In genomic region chr20:47620808-47621805, GRCh38 we compare ENCODE assay signal across 8 cellular contexts.
DNase-seq lines count a peak whose midpoint lies in the region; ATAC-seq, FAIRE-seq and TF ChIP-seq lines count a peak whose summit lies in the region.

No MANE protein-coding gene starts in this region.

- peaks cover 28% of the 10 kb centered on the region for H3K36me3 Mint-ChIP-seq in activated T-helper 1 cell treated with anti-CD3 and anti-CD28 coated beads, Interleukin-12 subunit alpha, Interleukin-12 subunit beta, Interleukin-2, Interleukin-4 antibody, amounts not matched to agents 30 ng/mL and 10 ng/mL and 1 ng/mL, durations not matched to agents 14 hours and 24 hours and 36 hours (ENCODE audit: low read depth)

- peak in 4 of 8 donors; percentile 49 to 64 (median 54) for ATAC-seq in heart right ventricle
- no peak for ATAC-seq in HG02885 (IDR thresholded peaks at IDR 0.05; ENCODE audit: poor library complexity, unreplicated experiment)

- no peak overlapping the region for H3K4me3 Mint-ChIP-seq in activated T-helper 1 cell treated with anti-CD3 and anti-CD28 coated beads, Interleukin-12 subunit alpha, Interleukin-12 subunit beta, Interleukin-2, Interleukin-4 antibody, amounts not matched to agents 30 ng/mL and 10 ng/mL and 1 ng/mL, durations not matched to agents 14 hours and 24 hours and 36 hours

- H3K4me3 ChIP-seq in AG10803 (ENCODE audit: low read length), result no peak overlapping the region
- no peak overlapping the region for H3K4me3 ChIP-seq in heart right ventricle
- H3K4me3 ChIP-seq in small intestine (ENCODE audit: low read depth in 1 of 2, low read length in 2 of 2), result no peak overlapping the region

- H3K4me1 ChIP-seq in heart right ventricle (peaks cover 0 to 33% (median 13%) of the 10 kb centered on the region in 9 donors), small intestine (ENCODE audit: control insufficient read depth in 2 of 2, insufficient read depth in 1 of 2, low read depth in 1 of 2, low read length in 1 of 2) (no peaks in the 10 kb centered on the region)

- H3K27me3 ChIP-seq in heart right ventricle, result no peaks in the 10 kb centered on the region
- H3K27me3 ChIP-seq in small intestine (ENCODE audit: control insufficient read depth in 2 of 2, insufficient read depth in 2 of 2, low read length in 2 of 2), result no peaks in the 10 kb centered on the region

- H3K9me3 ChIP-seq in heart right ventricle (no peaks in the 10 kb centered on the region), small intestine (ENCODE audit: control insufficient read depth, low read depth) (no peaks in the 10 kb centered on the region)

- H3K36me3 ChIP-seq in heart right ventricle (peaks cover 0 to 43% (median 12%) of the 10 kb centered on the region in 9 donors), small intestine (ENCODE audit: control insufficient read depth in 2 of 2, insufficient read depth in 2 of 2, low read length in 2 of 2) (peaks cover 3 to 5% of the 10 kb centered on the region in 2 donors)

- no peak for FAIRE-seq in small intestine (lab: Jason Lieb, UNC)

- intact Hi-C loops in activated T-helper 1 cell treated with anti-CD3 and anti-CD28 coated beads, Interleukin-12 subunit alpha, Interleukin-12 subunit beta, Interleukin-2, Interleukin-4 antibody, amounts not matched to agents 30 ng/mL and 10 ng/mL and 1 ng/mL, durations not matched to agents 14 hours and 24 hours and 36 hours (cut with micrococcal nuclease), result loop anchor here (1.0 to 5.0 kb wide), 5 partner anchors 34 to 424 kb away; no protein-coding TSS in a partner anchor
- intact Hi-C loops in heart right ventricle (cut with DNase I), result loop anchor here (1.0 to 10.0 kb wide), 16 partner anchors 118 to 876 kb away; partner anchors contain the start of gene NCOA3 (in 1 of the 10)

- H3K9me3 Mint-ChIP-seq in activated T-helper 1 cell treated with anti-CD3 and anti-CD28 coated beads, Interleukin-12 subunit alpha, Interleukin-12 subunit beta, Interleukin-2, Interleukin-4 antibody, amounts not matched to agents 30 ng/mL and 10 ng/mL and 1 ng/mL, durations not matched to agents 14 hours and 24 hours and 36 hours, result no peaks in the 10 kb centered on the region

- no peaks in the 10 kb centered on the region for H3K27me3 Mint-ChIP-seq in activated T-helper 1 cell treated with anti-CD3 and anti-CD28 coated beads, Interleukin-12 subunit alpha, Interleukin-12 subunit beta, Interleukin-2, Interleukin-4 antibody, amounts not matched to agents 30 ng/mL and 10 ng/mL and 1 ng/mL, durations not matched to agents 14 hours and 24 hours and 36 hours (ENCODE audit: insufficient read depth)

- peak; percentile 72 for DNase-seq in AG10803 (ENCODE audit: low read depth)
- DNase-seq in GM10266 (ENCODE audit: extremely low spot score), result peak; percentile 31
- DNase-seq in NCI-H2081 treated with DMSO at 0.1 percent for 48 hours (lab: John Stamatoyannopoulos, UW), result peak; percentile 28
- no peak for DNase-seq in activated T-helper 1 cell treated with anti-CD3 and anti-CD28 coated beads, Interleukin-12 subunit alpha, Interleukin-12 subunit beta, Interleukin-2, Interleukin-4 antibody, amounts not matched to agents 30 ng/mL and 10 ng/mL and 1 ng/mL, durations not matched to agents 14 hours and 24 hours and 36 hours (ENCODE audit: low spot score)
- peak in 1 of 2 donors; percentile 23 for DNase-seq in heart right ventricle
- peak; percentile 50 for DNase-seq in small intestine
- DNase-seq in OCI-M2 (lab: John Stamatoyannopoulos, UW; ENCODE audit: unreplicated experiment), result no peak

- 43 to 49% methylated on average over 8 of the region's 8 CpGs for WGBS in heart right ventricle, 2 donors
- 51 to 55% (median 52%) methylated on average over 8 of the region's 8 CpGs for WGBS in small intestine, 3 donors

- peak overlapping the region in 4 of 10 donors; percentile 4 to 35 (median 26) for H3K27ac ChIP-seq in heart right ventricle
- H3K27ac ChIP-seq in small intestine (ENCODE audit: low read depth in 1 of 2, low read length in 1 of 2), result no peak overlapping the region

- TF ChIP-seq CTCF in AG10803 (conservative IDR thresholded peaks at IDR 0.05; ENCODE audit: low read length) (peak; percentile 85), GM10266 (IDR thresholded peaks at IDR 0.05; ENCODE audit: control insufficient read depth, insufficient read depth, low read depth, missing control alignments) (peak; percentile 60), heart right ventricle (IDR thresholded peaks at IDR 0.05) (peak; percentile 80 to 96 (median 90))

- H3K27ac Mint-ChIP-seq in activated T-helper 1 cell treated with anti-CD3 and anti-CD28 coated beads, Interleukin-12 subunit alpha, Interleukin-12 subunit beta, Interleukin-2, Interleukin-4 antibody, amounts not matched to agents 30 ng/mL and 10 ng/mL and 1 ng/mL, durations not matched to agents 14 hours and 24 hours and 36 hours, result peak overlapping the region; percentile 19

- peaks cover 51% of the 10 kb centered on the region for H3K4me1 Mint-ChIP-seq in activated T-helper 1 cell treated with anti-CD3 and anti-CD28 coated beads, Interleukin-12 subunit alpha, Interleukin-12 subunit beta, Interleukin-2, Interleukin-4 antibody, amounts not matched to agents 30 ng/mL and 10 ng/mL and 1 ng/mL, durations not matched to agents 14 hours and 24 hours and 36 hours (ENCODE audit: low read depth)

Comparison
In these comparisons a context has a peak if more than half of its experiments do, and no peak if none do; other contexts are left out.
1. DNase-seq: peak in AG10803 (single experiment), GM10266 (single experiment), NCI-H2081 treated with DMSO at 0.1 percent for 48 hours (single experiment) and small intestine (single experiment); none in activated T-helper 1 cell treated with anti-CD3 and anti-CD28 coated beads, Interleukin-12 subunit alpha, Interleukin-12 subunit beta, Interleukin-2, Interleukin-4 antibody, amounts not matched to agents 30 ng/mL and 10 ng/mL and 1 ng/mL, durations not matched to agents 14 hours and 24 hours and 36 hours (single experiment) and OCI-M2 (single experiment).
2. Peak in every context shown above with its lines, with median percentiles within 50 percentile points of each other: CTCF ChIP-seq.